ENCODE assay signal across 14 cellular contexts in the genomic region with DNA sequence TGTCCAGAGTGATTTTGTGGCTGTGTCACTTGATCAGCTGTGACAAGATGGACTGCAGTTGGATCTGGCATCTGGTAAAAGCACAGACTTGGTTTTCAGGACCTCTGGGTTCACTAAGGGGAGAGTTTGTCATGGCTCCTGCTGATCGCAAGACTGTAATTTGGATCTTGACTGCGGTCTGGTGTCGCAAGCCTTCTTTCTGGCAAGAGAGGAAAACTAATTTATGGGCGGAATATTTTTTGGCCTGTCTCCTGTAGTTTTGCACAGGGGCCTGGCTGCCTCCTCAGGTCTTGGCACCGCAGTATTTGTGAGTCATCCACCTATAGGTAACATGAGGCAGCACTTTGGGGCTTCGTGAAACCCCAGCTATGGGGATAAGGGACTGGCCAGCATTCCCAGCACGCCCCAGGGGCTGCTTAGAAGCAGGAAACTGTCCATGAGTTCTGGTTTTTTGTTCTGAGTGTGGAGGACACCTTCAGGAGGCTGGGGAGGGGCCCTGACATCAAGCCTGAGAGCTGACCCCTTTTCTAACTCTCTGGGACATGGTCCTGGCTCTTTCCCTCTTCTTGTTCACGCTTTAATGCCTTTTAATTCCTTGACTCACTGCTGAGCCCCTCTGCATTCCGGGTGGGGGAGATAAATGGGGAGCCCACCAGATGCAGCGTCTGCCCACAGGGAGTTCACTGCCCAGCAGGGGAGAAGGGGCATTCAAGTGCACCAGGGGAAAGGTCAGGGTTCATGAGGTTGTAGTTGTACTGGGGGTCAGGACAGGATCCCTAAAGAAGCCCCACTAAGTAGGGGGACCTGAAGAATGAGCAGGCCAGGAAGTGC. TPM values are rescaled to one million over a fixed set of nuclear protein-coding genes. Genes with fewer than 3 reads are reported as not detected.
DNase-seq lines count a peak whose midpoint lies in the region; ATAC-seq, FAIRE-seq and TF ChIP-seq lines count a peak whose summit lies in the region.
"Had no signal": no experiment of that assay in that cellular context is flagged by ENCODE, and none has a peak within 500 bp of the region (broad histone marks: within the 10 kb centered on the region; RNA-seq: fewer than 3 reads in every experiment).

No MANE protein-coding gene starts in this region.

- peak; percentile 57 to 79 (median 74) for ATAC-seq in psoas muscle
- ATAC-seq in GM18498 (IDR thresholded peaks at IDR 0.05; ENCODE audit: unreplicated experiment), result no peak
- no peak for ATAC-seq in stimulated activated memory B cell treated with anti-CD40 and anti-IgM and Interleukin-4, amounts not matched to agents 10 μg/mL and 1 μg/mL and 100 μg/mL, for 72 hours
- no peak for ATAC-seq in HG02642 (IDR thresholded peaks at IDR 0.05; ENCODE audit: poor library complexity, unreplicated experiment)

- H3K9me3 ChIP-seq in fibroblast of lung (ENCODE audit: control insufficient read depth, insufficient read depth, low read depth, low read length) (no peaks in the 10 kb centered on the region), psoas muscle (no peaks in the 10 kb centered on the region)
- H3K9me3 ChIP-seq: Caco-2, tibial artery had no signal

- peaks cover 10% of the 10 kb centered on the region for H3K27me3 Mint-ChIP-seq in stimulated activated memory B cell treated with anti-CD40 and anti-IgM and Interleukin-4, amounts not matched to agents 10 μg/mL and 1 μg/mL and 100 μg/mL, for 72 hours
- no peaks in the 10 kb centered on the region for H3K27me3 Mint-ChIP-seq in Calu3 (ENCODE audit: unreplicated experiment)

- no peaks in the 10 kb centered on the region for H3K27me3 ChIP-seq in fibroblast of lung (ENCODE audit: control insufficient read depth, insufficient read depth, low read length)
- H3K27me3 ChIP-seq in psoas muscle (ENCODE audit: insufficient read depth in 3 of 3, low read length in 2 of 3), result no peaks in the 10 kb centered on the region
- H3K27me3 ChIP-seq: brain microvascular endothelial cell, tibial artery had no signal

- DNase-seq in GM03348 (ENCODE audit: low spot score) (peak; percentile 75), RCC 7860 (ENCODE audit: low spot score) (peak; percentile 53), fibroblast of lung (ENCODE audit: low read depth in 2 of 2) (peak; percentile 88 to 97), psoas muscle (peak in 1 of 2 donors; percentile 54), Calu3 (no peak)
- DNase-seq: activated CD4-positive, alpha-beta memory T cell treated with anti-CD3 and anti-CD28 coated beads, Interleukin-2, amount 10 ng/mL, durations not matched to agents 7 days and 5 days; brain microvascular endothelial cell; Caco-2; NCI-H1436 treated with DMSO at 0.1 percent for 48 hours; stimulated activated CD4-positive, alpha-beta T cell treated with anti-CD3 and anti-CD28 coated beads, Interleukin-2, amount 100 ng/mL, for 48 hours had no signal

- CTCF ChIA-PET in Calu3 (lab: Charles Lee), result no interaction called here

- peaks cover 100% of the 10 kb centered on the region for H3K79me2 ChIP-seq in fibroblast of lung (ENCODE audit: control insufficient read depth, insufficient read depth, low read length)

- peak overlapping the region in 1 of 4 experiments; percentile 27 for H3K4me3 ChIP-seq in fibroblast of lung (replicated peaks in 1 of 4; ENCODE audit: control extremely low read depth in 1 of 4, insufficient read depth in 1 of 4, low read depth in 3 of 4, low read length in 4 of 4)
- no peak overlapping the region for H3K4me3 ChIP-seq in psoas muscle
- H3K4me3 ChIP-seq: tibial artery had no signal

- no TSS peak for BruUV-seq in Calu3 (replicated peaks; lab: Mats Ljungman, UMichigan)

- H3K27ac ChIP-seq in fibroblast of lung (ENCODE audit: insufficient read depth, low read length) (peak overlapping the region; percentile 58), psoas muscle (no peak overlapping the region)
- H3K27ac ChIP-seq: brain microvascular endothelial cell, tibial artery had no signal

- intact Hi-C loops in psoas muscle (cut with DNase I) (no loop called here), Calu3 (cut with micrococcal nuclease; ENCODE audit: unreplicated experiment) (loop anchor here (5.0 kb wide), 1 partner anchor 63 kb away; no protein-coding TSS in a partner anchor)

- H3K4me3 Mint-ChIP-seq in stimulated activated memory B cell treated with anti-CD40 and anti-IgM and Interleukin-4, amounts not matched to agents 10 μg/mL and 1 μg/mL and 100 μg/mL, for 72 hours, result no peak overlapping the region
- H3K4me3 Mint-ChIP-seq in Calu3 (ENCODE audit: low read depth, unreplicated experiment), result no peak overlapping the region
- H3K4me3 Mint-ChIP-seq: activated CD4-positive, alpha-beta memory T cell treated with anti-CD3 and anti-CD28 coated beads, Interleukin-2, amount 10 ng/mL, durations not matched to agents 7 days and 5 days had no signal

- H3K4me2 ChIP-seq in fibroblast of lung (ENCODE audit: extremely low read depth, insufficient read depth, low read length), result peak overlapping the region; percentile 65

- H2AFZ ChIP-seq in fibroblast of lung (ENCODE audit: low read length), result no peak overlapping the region

- no peaks in the 10 kb centered on the region for H3K36me3 Mint-ChIP-seq in stimulated activated memory B cell treated with anti-CD40 and anti-IgM and Interleukin-4, amounts not matched to agents 10 μg/mL and 1 μg/mL and 100 μg/mL, for 72 hours
- no peaks in the 10 kb centered on the region for H3K36me3 Mint-ChIP-seq in Calu3 (ENCODE audit: insufficient read depth, unreplicated experiment)

- H3K27ac Mint-ChIP-seq in stimulated activated memory B cell treated with anti-CD40 and anti-IgM and Interleukin-4, amounts not matched to agents 10 μg/mL and 1 μg/mL and 100 μg/mL, for 72 hours, result no peak overlapping the region
- H3K27ac Mint-ChIP-seq in Calu3 (ENCODE audit: unreplicated experiment), result no peak overlapping the region
- H3K27ac Mint-ChIP-seq: activated CD4-positive, alpha-beta memory T cell treated with anti-CD3 and anti-CD28 coated beads, Interleukin-2, amount 10 ng/mL, durations not matched to agents 7 days and 5 days had no signal

- peaks cover 10% of the 10 kb centered on the region for H3K4me1 ChIP-seq in fibroblast of lung (ENCODE audit: control insufficient read depth, extremely low read depth, insufficient read depth, low read length)
- H3K4me1 ChIP-seq in psoas muscle, result no peaks in the 10 kb centered on the region
- H3K4me1 ChIP-seq: Caco-2 had no signal

- TF ChIP-seq CTCF in fibroblast of lung (conservative IDR thresholded peaks at IDR 0.05 in 1 of 2, IDR thresholded peaks at IDR 0.05 in 1 of 2; ENCODE audit: low read depth in 1 of 2, low read length in 2 of 2), result no peak
- no peak for TF ChIP-seq CTCF in psoas muscle (IDR thresholded peaks at IDR 0.05)
- no peak for TF ChIP-seq CTCF in Calu3 (IDR thresholded peaks at IDR 0.05; ENCODE audit: unreplicated experiment)

- H3K4me1 Mint-ChIP-seq in stimulated activated memory B cell treated with anti-CD40 and anti-IgM and Interleukin-4, amounts not matched to agents 10 μg/mL and 1 μg/mL and 100 μg/mL, for 72 hours, result peaks cover 5% of the 10 kb centered on the region
- peaks cover 6% of the 10 kb centered on the region for H3K4me1 Mint-ChIP-seq in Calu3 (ENCODE audit: low read depth, unreplicated experiment)
- H3K4me1 Mint-ChIP-seq: activated CD4-positive, alpha-beta memory T cell treated with anti-CD3 and anti-CD28 coated beads, Interleukin-2, amount 10 ng/mL, durations not matched to agents 7 days and 5 days had no signal

- peak; percentile 83 for FAIRE-seq in RCC 7860 (lab: Jason Lieb, UNC)

- H3K36me3 ChIP-seq in fibroblast of lung (ENCODE audit: control insufficient read depth, insufficient read depth, low read length) (peaks cover 4% of the 10 kb centered on the region), psoas muscle (ENCODE audit: insufficient read depth in 1 of 2, low read depth in 1 of 2) (no peaks in the 10 kb centered on the region)
- H3K36me3 ChIP-seq: tibial artery had no signal

- 37 to 50% (median 43%) methylated on average over 10 of the region's 10 CpGs for WGBS in psoas muscle, 3 donors

- no peaks in the 10 kb centered on the region for H3K9me3 Mint-ChIP-seq in stimulated activated memory B cell treated with anti-CD40 and anti-IgM and Interleukin-4, amounts not matched to agents 10 μg/mL and 1 μg/mL and 100 μg/mL, for 72 hours
- H3K9me3 Mint-ChIP-seq in Calu3 (ENCODE audit: low read depth, unreplicated experiment), result no peaks in the 10 kb centered on the region
- H3K9me3 Mint-ChIP-seq: activated CD4-positive, alpha-beta memory T cell treated with anti-CD3 and anti-CD28 coated beads, Interleukin-2, amount 10 ng/mL, durations not matched to agents 7 days and 5 days had no signal

- no peak overlapping the region for H3K9ac ChIP-seq in fibroblast of lung (ENCODE audit: insufficient read depth, low read length)

- peaks cover 2% of the 10 kb centered on the region for H4K20me1 ChIP-seq in fibroblast of lung (ENCODE audit: control insufficient read depth, extremely low read depth, insufficient read depth, low read length)

RNA-seq across cellular contexts. Expression of a gene that starts 12.2 kb away (rescaled TPM):
- total RNA-seq in fibroblast of lung (36.5 and 74.8 TPM in 2 replicates), psoas muscle (10 to 100 TPM in 1 of 4 donors, 1 to 10 TPM in 3; 7.6 to 14.9 (median 9.5) TPM), Calu3 (2022) (35.0 and 36.9 TPM in 2 replicates)
- polyA plus RNA-seq in fibroblast of lung (86.6 and 150 TPM in 2 replicates), psoas muscle (1 to 10 TPM; 3.0 to 9.8 (median 4.5) TPM)
- polyA plus RNA-seq in fibroblast of lung (2012), result 68.3 and 92.3 TPM in 2 replicates
- polyA minus RNA-seq in fibroblast of lung (ENCODE audit: low replicate concordance), result 287 and 396 TPM in 2 replicates

Comparison
In these comparisons a context has a peak if more than half of its experiments do, and no peak if none do; other contexts are left out.
1. ATAC-seq: peak in psoas muscle (4 of 4); none in GM18498 (single experiment), stimulated activated memory B cell treated with anti-CD40 and anti-IgM and Interleukin-4, amounts not matched to agents 10 μg/mL and 1 μg/mL and 100 μg/mL, for 72 hours (single experiment) and HG02642 (single experiment).